In the genomic region with DNA sequence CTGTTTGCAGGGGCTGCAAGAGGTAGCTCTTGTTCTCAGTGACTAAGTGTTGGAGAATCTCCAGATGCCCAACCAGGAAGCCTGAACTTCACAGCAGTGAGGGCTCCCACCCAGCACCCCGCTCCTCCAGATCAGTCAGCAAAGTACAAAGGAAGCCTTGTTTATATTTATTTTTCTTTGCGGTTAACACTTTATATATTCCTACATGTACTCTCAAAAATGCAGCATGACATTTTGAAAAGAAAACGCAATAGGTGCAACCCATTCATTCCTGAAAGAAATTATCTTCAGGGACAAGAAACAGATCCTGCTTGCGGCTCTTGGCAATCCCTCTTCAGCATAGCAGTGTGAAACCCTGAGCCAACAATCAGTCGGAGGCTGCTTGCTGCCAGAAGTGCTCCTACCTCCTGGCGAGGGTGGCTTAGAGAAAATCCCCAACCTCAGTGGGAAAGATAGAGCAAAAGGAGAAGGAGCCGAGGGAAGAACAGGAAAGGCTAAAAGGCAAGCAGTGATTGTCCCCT, we compare ENCODE assay signal across 11 cellular contexts.
A peak's percentile ranks its signal among the peaks of the same experiment; 100 is the strongest.
DNase-seq lines count a peak whose midpoint lies in the region; ATAC-seq and TF ChIP-seq lines count a peak whose summit lies in the region.
"Had no signal": no experiment of that assay in that cellular context is flagged by ENCODE, and none has a peak within 500 bp of the region (broad histone marks: within the 10 kb centered on the region; RNA-seq: fewer than 3 reads in every experiment).

No MANE protein-coding gene starts in this region.

- peaks cover 62% of the 10 kb centered on the region for H3K4me1 Mint-ChIP-seq in WTC11
- H3K4me1 Mint-ChIP-seq in naive thymus-derived CD4-positive, alpha-beta T cell: peaks cover 0 to 9% (median 0%) of the 10 kb centered on the region in 7 donors

- 0 out of 2 replicates have a peak overlapping the region, but pooled peaks have one; percentile 26 for H3K27ac Mint-ChIP-seq in WTC11
- H3K27ac Mint-ChIP-seq in naive thymus-derived CD4-positive, alpha-beta T cell: no peak overlapping the region
- H3K27ac Mint-ChIP-seq: stimulated activated naive CD8-positive, alpha-beta T cell treated with anti-CD3 and anti-CD28 coated beads, Interleukin-15, amount 100 ng/mL, for 72 hours had no signal

- H3K4me1 ChIP-seq in HUES48 (ENCODE audit: control insufficient read depth, insufficient read depth, low read length) (peaks cover 52% of the 10 kb centered on the region), hepatocyte (ENCODE audit: insufficient read depth) (peaks cover 19% of the 10 kb centered on the region)
- H3K4me1 ChIP-seq in naive thymus-derived CD4-positive, alpha-beta T cell (ENCODE audit: control insufficient read depth in 2 of 2, insufficient read depth in 2 of 2, low read length in 2 of 2): no peaks in the 10 kb centered on the region
- H3K4me1 ChIP-seq: colonic mucosa had no signal

- H3K27ac ChIP-seq in HUES48 (ENCODE audit: low read depth, low read length): peak overlapping the region; percentile 90
- H3K27ac ChIP-seq in hepatocyte: no peak overlapping the region
- H3K27ac ChIP-seq in naive thymus-derived CD4-positive, alpha-beta T cell (ENCODE audit: low read depth, low read length): no peak overlapping the region
- H3K27ac ChIP-seq: colonic mucosa, SK-N-MC had no signal

- TF ChIP-seq CTCF in WTC11 (IDR thresholded peaks at IDR 0.05) (no peak), hepatocyte (IDR thresholded peaks at IDR 0.05; ENCODE audit: poor library complexity) (no peak)

- H3K36me3 ChIP-seq in HUES48 (ENCODE audit: control insufficient read depth, insufficient read depth, low read length): no peaks in the 10 kb centered on the region
- H3K36me3 ChIP-seq in hepatocyte (replicated peaks; ENCODE audit: insufficient read depth, low read depth): no peaks in the 10 kb centered on the region
- H3K36me3 ChIP-seq in naive thymus-derived CD4-positive, alpha-beta T cell (ENCODE audit: control insufficient read depth in 2 of 3, insufficient read depth in 3 of 3, low read length in 3 of 3): no peaks in the 10 kb centered on the region
- H3K36me3 ChIP-seq: colonic mucosa had no signal

- H3K27me3 Mint-ChIP-seq in WTC11 (ENCODE audit: low read depth): peaks cover 21% of the 10 kb centered on the region
- H3K27me3 Mint-ChIP-seq in naive thymus-derived CD4-positive, alpha-beta T cell: peaks cover 0 to 30% (median 11%) of the 10 kb centered on the region in 5 donors

- H3K4me3 ChIP-seq in HUES48 (ENCODE audit: low read depth, low read length) (no peak overlapping the region), hepatocyte (no peak overlapping the region)
- no peak overlapping the region for H3K4me3 ChIP-seq in naive thymus-derived CD4-positive, alpha-beta T cell (ENCODE audit: low read length)
- H3K4me3 ChIP-seq: colonic mucosa had no signal

- no peaks in the 10 kb centered on the region for H3K9me2 ChIP-seq in hepatocyte (replicated peaks; ENCODE audit: insufficient read depth)

- no peaks in the 10 kb centered on the region for H3K36me3 Mint-ChIP-seq in WTC11
- H3K36me3 Mint-ChIP-seq in naive thymus-derived CD4-positive, alpha-beta T cell: peaks cover 0 to 4% (median 0%) of the 10 kb centered on the region in 5 donors

- no peak overlapping the region for H2AFZ ChIP-seq in hepatocyte

- WGBS in hepatocyte (ENCODE audit: low lambda C conversion rate, missing lambda C conversion rate): 22% methylated on average over 7 of the region's 7 CpGs

- H4K20me1 ChIP-seq in hepatocyte (ENCODE audit: insufficient read depth, poor library complexity, severe bottlenecking): no peaks in the 10 kb centered on the region

- CTCF ChIA-PET in WTC11 (lab: Charles Lee): no interaction called here
- CTCF ChIA-PET in naive thymus-derived CD4-positive, alpha-beta T cell (lab: Charles Lee): no interaction called here

- no peaks in the 10 kb centered on the region for H3K27me3 ChIP-seq in HUES48 (ENCODE audit: control insufficient read depth, insufficient read depth, low read length)
- H3K27me3 ChIP-seq in hepatocyte: no peaks in the 10 kb centered on the region
- no peaks in the 10 kb centered on the region for H3K27me3 ChIP-seq in naive thymus-derived CD4-positive, alpha-beta T cell (ENCODE audit: control insufficient read depth in 2 of 2, insufficient read depth in 2 of 2, low read length in 2 of 2)
- H3K27me3 ChIP-seq: colonic mucosa had no signal

- H3K79me2 ChIP-seq in hepatocyte: no peaks in the 10 kb centered on the region

- intact Hi-C loops in naive thymus-derived CD4-positive, alpha-beta T cell (cut with micrococcal nuclease): no loop called here

- H3K9me3 Mint-ChIP-seq in WTC11: no peaks in the 10 kb centered on the region
- no peaks in the 10 kb centered on the region for H3K9me3 Mint-ChIP-seq in naive thymus-derived CD4-positive, alpha-beta T cell
- H3K9me3 Mint-ChIP-seq: stimulated activated naive CD8-positive, alpha-beta T cell treated with anti-CD3 and anti-CD28 coated beads, Interleukin-15, amount 100 ng/mL, for 72 hours had no signal

- POLR2A ChIA-PET in WTC11 (lab: Charles Lee): no interaction called here
- POLR2A ChIA-PET in naive thymus-derived CD4-positive, alpha-beta T cell (lab: Charles Lee): no interaction called here

- H3K9me3 ChIP-seq in HUES48 (ENCODE audit: control insufficient read depth, insufficient read depth, low read length) (no peaks in the 10 kb centered on the region), hepatocyte (ENCODE audit: low read depth) (no peaks in the 10 kb centered on the region)
- H3K9me3 ChIP-seq in naive thymus-derived CD4-positive, alpha-beta T cell (ENCODE audit: control insufficient read depth in 2 of 3, low read length in 3 of 3): no peaks in the 10 kb centered on the region
- H3K9me3 ChIP-seq: colonic mucosa had no signal

- DNase-seq in WTC11 (ENCODE audit: low spot score) (no peak), hepatocyte (ENCODE audit: low spot score) (peak; percentile 46), smooth muscle cell of the brain vasculature (ENCODE audit: low read depth, low spot score) (peak; percentile 88), GM03348 (ENCODE audit: low spot score) (no peak)
- no peak for DNase-seq in naive thymus-derived CD4-positive, alpha-beta T cell
- DNase-seq: colonic mucosa; stimulated activated naive CD8-positive, alpha-beta T cell treated with anti-CD3 and anti-CD28 coated beads, Interleukin-15, amount 100 ng/mL, for 72 hours had no signal

- no peak overlapping the region for H3K9ac ChIP-seq in HUES48 (ENCODE audit: low read depth, low read length)

- no peak overlapping the region for H3K4me3 Mint-ChIP-seq in WTC11
- H3K4me3 Mint-ChIP-seq in naive thymus-derived CD4-positive, alpha-beta T cell: no peak overlapping the region
- H3K4me3 Mint-ChIP-seq: stimulated activated naive CD8-positive, alpha-beta T cell treated with anti-CD3 and anti-CD28 coated beads, Interleukin-15, amount 100 ng/mL, for 72 hours had no signal

- ATAC-seq in WTC11 (peak; percentile 27), GM21447 (IDR thresholded peaks at IDR 0.05; ENCODE audit: unreplicated experiment) (no peak), HG02588 (IDR thresholded peaks at IDR 0.05; ENCODE audit: unreplicated experiment) (no peak)
- ATAC-seq in naive thymus-derived CD4-positive, alpha-beta T cell: no peak
- ATAC-seq: stimulated activated naive CD8-positive, alpha-beta T cell treated with anti-CD3 and anti-CD28 coated beads, Interleukin-15, amount 100 ng/mL, for 72 hours had no signal

- peak overlapping the region; percentile 52 for H3K4me2 ChIP-seq in hepatocyte

TF ChIP-seq in WTC11, 78 proteins besides CTCF, POLR2A, EP300 and RAD21:
- TF ChIP-seq TEAD4 (CRISPR knock-in tag; IDR thresholded peaks at IDR 0.05): no peak
- TF ChIP-seq ZNF423 (CRISPR knock-in tag; IDR thresholded peaks at IDR 0.05): peak; percentile 36
- TF ChIP-seq ZNF232 (CRISPR knock-in tag; IDR thresholded peaks at IDR 0.05): no peak
TF ChIP-seq in WTC11: peak in this region for 1.

Comparison
In these comparisons a context has a peak if more than half of its experiments do, and no peak if none do; other contexts are left out.
1. DNase-seq: peak in hepatocyte (single experiment) and smooth muscle cell of the brain vasculature (single experiment); none in WTC11 (single experiment), naive thymus-derived CD4-positive, alpha-beta T cell (0 of 9) and GM03348 (single experiment).